In the genomic region with DNA sequence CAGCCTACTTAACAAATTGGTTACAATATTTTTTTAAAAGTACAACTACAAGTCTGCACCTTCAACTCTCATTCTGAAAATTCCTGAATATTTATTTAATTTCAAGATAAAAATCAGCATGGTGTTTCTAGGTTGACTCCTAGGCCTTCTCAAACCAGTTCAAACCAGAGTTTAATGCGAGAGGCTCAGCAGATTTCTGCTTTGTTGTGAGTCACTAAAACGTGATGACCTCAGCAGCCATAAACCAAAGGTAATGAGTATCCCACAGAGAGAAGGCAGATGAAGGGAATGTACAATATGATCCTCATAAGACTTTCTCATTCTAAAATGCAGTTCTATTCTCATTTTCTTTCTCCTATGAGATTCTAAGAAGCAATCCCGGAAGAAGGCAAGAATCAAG, we compare ENCODE assay signal across 9 cellular contexts. TPM values are rescaled to one million over a fixed set of nuclear protein-coding genes. Genes with fewer than 3 reads are reported as not detected.
A peak's percentile ranks its signal among the peaks of the same experiment; 100 is the strongest.
DNase-seq lines count a peak whose midpoint lies in the region; ATAC-seq and TF ChIP-seq lines count a peak whose summit lies in the region.
"Had no signal": no experiment of that assay in that cellular context is flagged by ENCODE, and none has a peak within 500 bp of the region (broad histone marks: within the 10 kb centered on the region; RNA-seq: fewer than 3 reads in every experiment).

No MANE protein-coding gene starts in this region.

- no peaks in the 10 kb centered on the region for H3K9me3 Mint-ChIP-seq in CD4-positive, alpha-beta T cell
- H3K9me3 Mint-ChIP-seq in nephron, result no peaks in the 10 kb centered on the region

- POLR2A ChIA-PET in CD4-positive, alpha-beta T cell (lab: Charles Lee), result interaction anchor here (0.6 kb wide), 1 partner anchor 17 kb away, joined by 3 read pairs; no protein-coding TSS in a partner anchor

- intact Hi-C loops in CD4-positive, alpha-beta T cell (cut with DNase I, micrococcal nuclease), result loop anchor here in 1 of 2 experiments (10.0 kb wide), 1 partner anchor 775 kb away; a partner anchor contains a TSS
- intact Hi-C loops in dorsolateral prefrontal cortex (cut with DNase I), result no loop called here

- no peak for ATAC-seq in CD4-positive, alpha-beta T cell (ENCODE audit: poor library complexity)
- ATAC-seq in SK-N-SH treated with all-trans-retinoic acid at 6 μM for 48 hours, result peak; percentile 67
- no peak for ATAC-seq in HG03280 (IDR thresholded peaks at IDR 0.05; ENCODE audit: unreplicated experiment)
- no peak for ATAC-seq in GM21447 (IDR thresholded peaks at IDR 0.05; ENCODE audit: unreplicated experiment)

- CTCF ChIA-PET in CD4-positive, alpha-beta T cell (lab: Charles Lee), result interaction anchor here (1.4 kb wide), 1 partner anchor 83 kb away, joined by 4 read pairs; no protein-coding TSS in a partner anchor

- DNase-seq in CD4-positive, alpha-beta T cell, result no peak
- DNase-seq in HS-5 (ENCODE audit: low read depth) (peak; percentile 77), dorsolateral prefrontal cortex (no peak), GM20000 (ENCODE audit: low spot score) (no peak)

- peak overlapping the region in 57 of 59 donors; percentile 68 to 96 (median 85) for H3K4me3 ChIP-seq in dorsolateral prefrontal cortex

- peak overlapping the region; percentile 92 for H3K4me3 Mint-ChIP-seq in CD4-positive, alpha-beta T cell
- peak overlapping the region; percentile 93 to 95 (median 94) for H3K4me3 Mint-ChIP-seq in nephron

- no peaks in the 10 kb centered on the region for H3K27me3 ChIP-seq in CD4-positive, alpha-beta T cell (ENCODE audit: control insufficient read depth, insufficient read depth, low read length)
- no peaks in the 10 kb centered on the region for H3K27me3 ChIP-seq in dorsolateral prefrontal cortex
- H3K27me3 ChIP-seq: upper lobe of left lung had no signal

- peaks cover 48% of the 10 kb centered on the region for H3K4me1 Mint-ChIP-seq in CD4-positive, alpha-beta T cell (ENCODE audit: low read depth)
- peaks cover 24% of the 10 kb centered on the region for H3K4me1 Mint-ChIP-seq in nephron

- no peaks in the 10 kb centered on the region for H3K9me3 ChIP-seq in CD4-positive, alpha-beta T cell (ENCODE audit: control insufficient read depth, low read length)
- H3K9me3 ChIP-seq: upper lobe of left lung had no signal

- no peak for TF ChIP-seq CTCF in CD4-positive, alpha-beta T cell (IDR thresholded peaks at IDR 0.05)
- no peak for TF ChIP-seq CTCF in dorsolateral prefrontal cortex (IDR thresholded peaks at IDR 0.05 in 54 of 56, conservative IDR thresholded peaks at IDR 0.05 in 2 of 56; ENCODE audit: low read depth in 1 of 56, partially characterized antibody in 56 of 56)
- no peak for TF ChIP-seq CTCF in nephron (IDR thresholded peaks at IDR 0.05; ENCODE audit: unreplicated experiment in 3 of 3)
- no peak for TF ChIP-seq CTCF in GM20000 (IDR thresholded peaks at IDR 0.05; ENCODE audit: extremely low read depth, missing control alignments)

- peak overlapping the region; percentile 87 for H3K27ac Mint-ChIP-seq in CD4-positive, alpha-beta T cell
- H3K27ac Mint-ChIP-seq in nephron, result peak overlapping the region; percentile 89 to 97 (median 94)

- no peaks in the 10 kb centered on the region for H3K27me3 Mint-ChIP-seq in CD4-positive, alpha-beta T cell
- H3K27me3 Mint-ChIP-seq in nephron (ENCODE audit: low read depth), result peaks cover 12% of the 10 kb centered on the region

- no peak overlapping the region for H3K27ac ChIP-seq in CD4-positive, alpha-beta T cell (ENCODE audit: low read depth, low read length)
- H3K27ac ChIP-seq in dorsolateral prefrontal cortex, result peak overlapping the region in 1 of 59 donors; percentile 70

- peaks cover 35% of the 10 kb centered on the region for H3K36me3 Mint-ChIP-seq in CD4-positive, alpha-beta T cell (ENCODE audit: low read depth)
- peaks cover 15% of the 10 kb centered on the region for H3K36me3 Mint-ChIP-seq in nephron (ENCODE audit: low read depth)

TF ChIP-seq in SK-N-SH treated with all-trans-retinoic acid at 6 μM for 48 hours, 23 proteins besides CTCF, POLR2A, EP300 and RAD21:
- TF ChIP-seq ZC3H10 (CRISPR knock-in tag; IDR thresholded peaks at IDR 0.05) (no peak), OSR1 (CRISPR knock-in tag; IDR thresholded peaks at IDR 0.05) (no peak), PPARA (CRISPR knock-in tag; IDR thresholded peaks at IDR 0.05; ENCODE audit: borderline replicate concordance) (no peak), TCF4 (CRISPR knock-in tag; IDR thresholded peaks at IDR 0.05; ENCODE audit: borderline replicate concordance) (no peak), CSDC2 (CRISPR knock-in tag; IDR thresholded peaks at IDR 0.05) (no peak), ZNF565 (CRISPR knock-in tag; conservative IDR thresholded peaks at IDR 0.05; ENCODE audit: low read depth) (no peak), ZNF70 (CRISPR knock-in tag; IDR thresholded peaks at IDR 0.05) (no peak), GLIS3 (CRISPR knock-in tag; IDR thresholded peaks at IDR 0.05) (no peak), BACH2 (CRISPR knock-in tag; IDR thresholded peaks at IDR 0.05; ENCODE audit: borderline replicate concordance) (no peak), SNAI2 (CRISPR knock-in tag; IDR thresholded peaks at IDR 0.05) (no peak), TOX (CRISPR knock-in tag; IDR thresholded peaks at IDR 0.05; ENCODE audit: borderline replicate concordance) (no peak), ZNF8 (CRISPR knock-in tag; IDR thresholded peaks at IDR 0.05) (no peak), ISL1 (CRISPR knock-in tag; IDR thresholded peaks at IDR 0.05) (no peak)
- TF ChIP-seq, protein P1, sequence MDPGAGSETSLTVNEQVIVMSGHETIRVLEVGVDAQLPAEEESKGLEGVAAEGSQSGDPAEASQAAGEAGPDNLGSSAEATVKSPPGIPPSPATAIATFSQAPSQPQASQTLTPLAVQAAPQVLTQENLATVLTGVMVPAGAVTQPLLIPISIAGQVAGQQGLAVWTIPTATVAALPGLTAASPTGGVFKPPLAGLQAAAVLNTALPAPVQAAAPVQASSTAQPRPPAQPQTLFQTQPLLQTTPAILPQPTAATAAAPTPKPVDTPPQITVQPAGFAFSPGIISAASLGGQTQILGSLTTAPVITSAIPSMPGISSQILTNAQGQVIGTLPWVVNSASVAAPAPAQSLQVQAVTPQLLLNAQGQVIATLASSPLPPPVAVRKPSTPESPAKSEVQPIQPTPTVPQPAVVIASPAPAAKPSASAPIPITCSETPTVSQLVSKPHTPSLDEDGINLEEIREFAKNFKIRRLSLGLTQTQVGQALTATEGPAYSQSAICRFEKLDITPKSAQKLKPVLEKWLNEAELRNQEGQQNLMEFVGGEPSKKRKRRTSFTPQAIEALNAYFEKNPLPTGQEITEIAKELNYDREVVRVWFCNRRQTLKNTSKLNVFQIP (CRISPR knock-in tag; IDR thresholded peaks at IDR 0.05; ENCODE audit: borderline replicate concordance, low read depth), result no peak

RNA-seq across cellular contexts. Expression of a gene that starts 1.5 kb away (rescaled TPM):
- total RNA-seq in CD4-positive, alpha-beta T cell, result 10 to 100 TPM; 40.2 to 44.0 TPM
- 10 to 100 TPM; 21.5 to 45.7 (median 32.4) TPM for total RNA-seq in dorsolateral prefrontal cortex

RNA-seq across cellular contexts. Expression of a gene that starts 15.1 kb away (rescaled TPM):
- total RNA-seq in CD4-positive, alpha-beta T cell, result not detected
- under 1 TPM in 4 of 120 experiments, not detected in 116; 0.20 to 0.49 (median 0.23) TPM for total RNA-seq in dorsolateral prefrontal cortex
- total RNA-seq: upper lobe of left lung had no signal
